Comparison of ENCODE assay signal across 13 cellular contexts in genomic region chr6:15304337-15305078, GRCh38. TPM values are rescaled to one million over a fixed set of nuclear protein-coding genes. Genes with fewer than 3 reads are reported as not detected.
DNase-seq lines count a peak whose midpoint lies in the region; ATAC-seq, FAIRE-seq and TF ChIP-seq lines count a peak whose summit lies in the region.
"Had no signal": no experiment of that assay in that cellular context is flagged by ENCODE, and none has a peak within 500 bp of the region (broad histone marks: within the 10 kb centered on the region; RNA-seq: fewer than 3 reads in every experiment).

No MANE protein-coding gene starts in this region.

- FAIRE-seq in small intestine (lab: Jason Lieb, UNC) = no peak
- no peak for FAIRE-seq in RCC 7860 (lab: Jason Lieb, UNC)
- FAIRE-seq: astrocyte had no signal

- 0 out of 2 replicates have a peak overlapping the region, but pooled peaks have one; percentile 51 for H3K4me2 ChIP-seq in OCI-LY7 (ENCODE audit: low read length)

- peaks cover 66% of the 10 kb centered on the region for H3K4me1 ChIP-seq in OCI-LY7 (ENCODE audit: insufficient read depth, low read length, poor library complexity, severe bottlenecking)
- peaks cover 24 to 46% of the 10 kb centered on the region in 2 donors for H3K4me1 ChIP-seq in small intestine (ENCODE audit: control insufficient read depth in 2 of 2, insufficient read depth in 1 of 2, low read depth in 1 of 2, low read length in 1 of 2)

- peaks cover 83% of the 10 kb centered on the region for H3K4me1 Mint-ChIP-seq in activated CD8-positive, alpha-beta memory T cell treated with anti-CD3 and anti-CD28 coated beads, Interleukin-2, amount 10 ng/mL, durations not matched to agents 7 days and 5 days
- H3K4me1 Mint-ChIP-seq in effector memory CD8-positive, alpha-beta T cell (ENCODE audit: low read depth in 2 of 2) = peaks cover 60 to 66% of the 10 kb centered on the region in 2 donors
- peaks cover 77% of the 10 kb centered on the region for H3K4me1 Mint-ChIP-seq in HFFc6 (ENCODE audit: low read depth)

- no peaks in the 10 kb centered on the region for H3K27me3 Mint-ChIP-seq in activated CD8-positive, alpha-beta memory T cell treated with anti-CD3 and anti-CD28 coated beads, Interleukin-2, amount 10 ng/mL, durations not matched to agents 7 days and 5 days
- no peaks in the 10 kb centered on the region for H3K27me3 Mint-ChIP-seq in effector memory CD8-positive, alpha-beta T cell
- no peaks in the 10 kb centered on the region for H3K27me3 Mint-ChIP-seq in HFFc6 (ENCODE audit: insufficient read depth)

- no peaks in the 10 kb centered on the region for H3K9me3 Mint-ChIP-seq in activated CD8-positive, alpha-beta memory T cell treated with anti-CD3 and anti-CD28 coated beads, Interleukin-2, amount 10 ng/mL, durations not matched to agents 7 days and 5 days (ENCODE audit: low read depth)
- no peaks in the 10 kb centered on the region for H3K9me3 Mint-ChIP-seq in effector memory CD8-positive, alpha-beta T cell
- H3K9me3 Mint-ChIP-seq in HFFc6 = no peaks in the 10 kb centered on the region

- H3K79me2 ChIP-seq in OCI-LY7 (ENCODE audit: insufficient read depth, low read depth, low read length) = peaks cover 52% of the 10 kb centered on the region; the same call in 1 of the 2 replicates

- POLR2A ChIA-PET in OCI-LY7 (lab: Charles Lee) = interaction anchor here (0.5 to 1.9 kb wide), 5 partner anchors 9 to 549 kb away, joined by 3 to 9 read pairs (median 5); no protein-coding TSS in a partner anchor

- H2AFZ ChIP-seq in OCI-LY7 (ENCODE audit: low read length) = no peak overlapping the region

- WGBS in small intestine, 3 donors = 15 to 51% (median 33%) methylated on average over 4 of the region's 4 CpGs

- no TSS peak for BruUV-seq in OCI-LY7 (replicated peaks; lab: Mats Ljungman, UMichigan)

- H3K27ac ChIP-seq in OCI-LY7 (ENCODE audit: low read depth, low read length, poor library complexity, severe bottlenecking) (no peak overlapping the region), small intestine (ENCODE audit: low read depth in 1 of 2, low read length in 1 of 2) (peak overlapping the region in 1 of 2 donors; percentile 34)
- H3K27ac ChIP-seq: suprapubic skin had no signal

- H3K9me3 ChIP-seq in OCI-LY7 (ENCODE audit: low read length) = no peaks in the 10 kb centered on the region
- no peaks in the 10 kb centered on the region for H3K9me3 ChIP-seq in small intestine (ENCODE audit: control insufficient read depth, low read depth)
- H3K9me3 ChIP-seq: suprapubic skin had no signal

- H3K36me3 Mint-ChIP-seq in activated CD8-positive, alpha-beta memory T cell treated with anti-CD3 and anti-CD28 coated beads, Interleukin-2, amount 10 ng/mL, durations not matched to agents 7 days and 5 days = peaks cover 24% of the 10 kb centered on the region
- H3K36me3 Mint-ChIP-seq in effector memory CD8-positive, alpha-beta T cell (ENCODE audit: insufficient read depth) = peaks cover 4% of the 10 kb centered on the region
- no peaks in the 10 kb centered on the region; the same call in 1 of the 2 replicates for H3K36me3 Mint-ChIP-seq in HFFc6 (ENCODE audit: low read depth)

- H3K4me3 ChIP-seq in OCI-LY7 (ENCODE audit: low read depth, low read length, poor library complexity, severe bottlenecking) (no peak overlapping the region), small intestine (ENCODE audit: low read depth in 1 of 2, low read length in 2 of 2) (no peak overlapping the region)
- H3K4me3 ChIP-seq: skin epidermis, suprapubic skin had no signal

- H3K27me3 ChIP-seq in small intestine (ENCODE audit: control insufficient read depth in 2 of 2, insufficient read depth in 2 of 2, low read length in 2 of 2) = no peaks in the 10 kb centered on the region
- H3K27me3 ChIP-seq: suprapubic skin had no signal

- H3K27ac Mint-ChIP-seq in activated CD8-positive, alpha-beta memory T cell treated with anti-CD3 and anti-CD28 coated beads, Interleukin-2, amount 10 ng/mL, durations not matched to agents 7 days and 5 days = peak overlapping the region; percentile 92
- H3K27ac Mint-ChIP-seq in effector memory CD8-positive, alpha-beta T cell = peak overlapping the region; percentile 72 to 88
- H3K27ac Mint-ChIP-seq in HFFc6 = no peak overlapping the region

- H3K4me3 Mint-ChIP-seq in activated CD8-positive, alpha-beta memory T cell treated with anti-CD3 and anti-CD28 coated beads, Interleukin-2, amount 10 ng/mL, durations not matched to agents 7 days and 5 days = peak overlapping the region; percentile 2
- peak overlapping the region; percentile 53 to 68 for H3K4me3 Mint-ChIP-seq in effector memory CD8-positive, alpha-beta T cell
- no peak overlapping the region for H3K4me3 Mint-ChIP-seq in HFFc6

- no peaks in the 10 kb centered on the region for H3K9me2 ChIP-seq in OCI-LY7 (ENCODE audit: insufficient read depth, low read length)

- DNase-seq in activated CD8-positive, alpha-beta memory T cell treated with anti-CD3 and anti-CD28 coated beads, Interleukin-2, amount 10 ng/mL, durations not matched to agents 7 days and 5 days = no peak
- DNase-seq in activated CD8-positive, alpha-beta memory T cell treated with anti-CD3 and anti-CD28 coated beads for 24 hours = no peak
- DNase-seq in OCI-LY7 (ENCODE audit: low spot score) (no peak), small intestine (peak; percentile 74), NCI-H2196 treated with DMSO at 0.1 percent for 48 hours (lab: John Stamatoyannopoulos, UW; ENCODE audit: unreplicated experiment) (no peak), RCC 7860 (ENCODE audit: low spot score) (no peak), HFFc6 (no peak)
- no peak for DNase-seq in effector memory CD8-positive, alpha-beta T cell
- DNase-seq: dermis blood vessel endothelial cell, nucleus accumbens had no signal

- H4K20me1 ChIP-seq in OCI-LY7 (ENCODE audit: insufficient read depth, low read length) = no peaks in the 10 kb centered on the region

- H3K36me3 ChIP-seq in OCI-LY7 (ENCODE audit: insufficient read depth, low read length) = no peaks in the 10 kb centered on the region
- no peaks in the 10 kb centered on the region for H3K36me3 ChIP-seq in small intestine (ENCODE audit: control insufficient read depth in 2 of 2, insufficient read depth in 2 of 2, low read length in 2 of 2)
- H3K36me3 ChIP-seq: suprapubic skin had no signal

- CTCF ChIA-PET in activated CD8-positive, alpha-beta memory T cell treated with anti-CD3 and anti-CD28 coated beads, Interleukin-2, amount 10 ng/mL, durations not matched to agents 7 days and 5 days (lab: Charles Lee) = interaction anchor here (0.9 to 1.8 kb wide), 6 partner anchors 10 to 106 kb away, joined by 3 to 6 read pairs (median 3); no protein-coding TSS in a partner anchor
- CTCF ChIA-PET in OCI-LY7 (lab: Charles Lee; ENCODE audit: unreplicated experiment) = no interaction called here

- intact Hi-C loops in OCI-LY7 (cut with micrococcal nuclease; ENCODE audit: unreplicated experiment) = no loop called here

- no peak for ATAC-seq in activated CD8-positive, alpha-beta memory T cell treated with anti-CD3 and anti-CD28 coated beads, Interleukin-2, amount 10 ng/mL, durations not matched to agents 7 days and 5 days
- no peak for ATAC-seq in effector memory CD8-positive, alpha-beta T cell (replicated peaks)

- TF ChIP-seq CTCF in OCI-LY7 (conservative IDR thresholded peaks at IDR 0.05; ENCODE audit: low read length) (no peak), HFFc6 (IDR thresholded peaks at IDR 0.05) (no peak)

RNA-seq across cellular contexts. Expression of gene JARID2, which starts 58.6 kb away (rescaled TPM):
- total RNA-seq in activated CD8-positive, alpha-beta memory T cell treated with anti-CD3 and anti-CD28 coated beads, Interleukin-2, amount 10 ng/mL, durations not matched to agents 7 days and 5 days = 10 to 100 TPM; 30.0 to 42.4 TPM
- total RNA-seq in OCI-LY7 (2014; rRNA removed; shearing (Covaris generic)) = 18.4 and 19.0 TPM in 2 replicates
- total RNA-seq in OCI-LY7 (2022) = 19.5 and 21.0 TPM in 2 replicates
- polyA plus RNA-seq in small intestine = 1 to 10 TPM; 4.9 to 8.0 (median 5.4) TPM
- 10 to 100 TPM in 1 of 6 experiments, 1 to 10 TPM in 5; 8.3 to 10.1 (median 9.5) TPM for total RNA-seq in HFFc6 (2021; fragmentation: NEBNext Ultra II Directional; extraction: Animal tissue kit (Norgen Biotek cat#: 25700))
